In genomic region chr20:48574383-48574782, GRCh38 we compare ENCODE assay signal across 14 cellular contexts.
DNase-seq lines count a peak whose midpoint lies in the region; ATAC-seq lines count a peak whose summit lies in the region.
"Had no signal": no experiment of that assay in that cellular context is flagged by ENCODE, and none has a peak within 500 bp of the region (broad histone marks: within the 10 kb centered on the region; RNA-seq: fewer than 3 reads in every experiment).

No MANE protein-coding gene starts in this region.

- H3K36me3 Mint-ChIP-seq in activated T-cell treated with anti-CD3 and anti-CD28 coated beads, Interleukin-2, amount 50 U/mL, for 72 hours (ENCODE audit: insufficient read depth in 2 of 2), result no peaks in the 10 kb centered on the region
- no peaks in the 10 kb centered on the region for H3K36me3 Mint-ChIP-seq in activated CD8-positive, alpha-beta T cell treated with anti-CD3 and anti-CD28 coated beads, Interleukin-2, amount 10 ng/mL, durations not matched to agents 7 days and 5 days (ENCODE audit: low read depth)
- H3K36me3 Mint-ChIP-seq: CD8-positive, alpha-beta memory T cell had no signal

- H3K9me3 ChIP-seq in Karpas-422 (ENCODE audit: low read length), result no peaks in the 10 kb centered on the region
- no peaks in the 10 kb centered on the region for H3K9me3 ChIP-seq in SJCRH30 (replicated peaks)
- H3K9me3 ChIP-seq in iPS DF 6.9 (ENCODE audit: control insufficient read depth, insufficient read depth, low read length), result no peaks in the 10 kb centered on the region
- H3K9me3 ChIP-seq: tibial artery had no signal

- H3K79me2 ChIP-seq in Karpas-422 (ENCODE audit: low read length), result no peaks in the 10 kb centered on the region

- H3K27me3 ChIP-seq in Karpas-422 (ENCODE audit: low read length) (no peaks in the 10 kb centered on the region), SJCRH30 (no peaks in the 10 kb centered on the region), iPS DF 6.9 (ENCODE audit: control insufficient read depth, insufficient read depth, low read length) (no peaks in the 10 kb centered on the region)

- H3K36me3 ChIP-seq in Karpas-422 (ENCODE audit: insufficient read depth, low read length) (no peaks in the 10 kb centered on the region), SJCRH30 (no peaks in the 10 kb centered on the region), iPS DF 6.9 (ENCODE audit: control insufficient read depth, insufficient read depth, low read length) (no peaks in the 10 kb centered on the region)
- H3K36me3 ChIP-seq: tibial artery had no signal

- DNase-seq in EH (ENCODE audit: low read depth) (peak; percentile 34), Karpas-422 (peak; percentile 54), SJCRH30 (peak; percentile 88 to 94), iPS DF 6.9 (ENCODE audit: low read depth, low spot score) (peak; percentile 29), NCI-H1092 (lab: John Stamatoyannopoulos, UW) (no peak), occipital lobe (lab: John Stamatoyannopoulos, UW) (no peak)
- DNase-seq in activated T-cell treated with anti-CD3 and anti-CD28 coated beads, Interleukin-2, amount 50 U/mL, for 72 hours, result no peak
- no peak for DNase-seq in activated CD8-positive, alpha-beta T cell treated with anti-CD3 and anti-CD28 coated beads, Interleukin-2, amount 10 ng/mL, durations not matched to agents 7 days and 5 days
- DNase-seq: activated CD4-positive, alpha-beta T cell treated with anti-CD3 and anti-CD28 coated beads, Interleukin-2, amount 50 U/mL, for 48 hours; activated naive CD4-positive, alpha-beta T cell; CD8-positive, alpha-beta memory T cell; NCI-H1048; OCI-M1; tibial artery had no signal

- no peaks in the 10 kb centered on the region for H3K9me3 Mint-ChIP-seq in activated T-cell treated with anti-CD3 and anti-CD28 coated beads, Interleukin-2, amount 50 U/mL, for 72 hours
- H3K9me3 Mint-ChIP-seq in activated CD8-positive, alpha-beta T cell treated with anti-CD3 and anti-CD28 coated beads, Interleukin-2, amount 10 ng/mL, durations not matched to agents 7 days and 5 days (ENCODE audit: insufficient read depth), result no peaks in the 10 kb centered on the region
- H3K9me3 Mint-ChIP-seq: CD8-positive, alpha-beta memory T cell had no signal

- no peak overlapping the region for H2AFZ ChIP-seq in Karpas-422 (ENCODE audit: low read length)

- H3K4me2 ChIP-seq in Karpas-422 (ENCODE audit: low read depth, low read length, poor library complexity, severe bottlenecking), result no peak overlapping the region

- H3K27ac ChIP-seq in Karpas-422 (ENCODE audit: low read length), result no peak overlapping the region
- no peak overlapping the region for H3K27ac ChIP-seq in SJCRH30
- no peak overlapping the region for H3K27ac ChIP-seq in iPS DF 6.9 (ENCODE audit: low read length)
- H3K27ac ChIP-seq: tibial artery had no signal

- POLR2A ChIA-PET in activated CD8-positive, alpha-beta T cell treated with anti-CD3 and anti-CD28 coated beads, Interleukin-2, amount 10 ng/mL, durations not matched to agents 7 days and 5 days (lab: Charles Lee), result no interaction called here

- no peaks in the 10 kb centered on the region for H3K27me3 Mint-ChIP-seq in activated T-cell treated with anti-CD3 and anti-CD28 coated beads, Interleukin-2, amount 50 U/mL, for 72 hours (ENCODE audit: low read depth)
- H3K27me3 Mint-ChIP-seq in activated CD8-positive, alpha-beta T cell treated with anti-CD3 and anti-CD28 coated beads, Interleukin-2, amount 10 ng/mL, durations not matched to agents 7 days and 5 days (ENCODE audit: low read depth), result peaks cover 5% of the 10 kb centered on the region

- CTCF ChIA-PET in activated CD8-positive, alpha-beta T cell treated with anti-CD3 and anti-CD28 coated beads, Interleukin-2, amount 10 ng/mL, durations not matched to agents 7 days and 5 days (lab: Charles Lee), result no interaction called here

- no peak overlapping the region for H3K4me3 ChIP-seq in Karpas-422 (ENCODE audit: low read length)
- no peak overlapping the region for H3K4me3 ChIP-seq in SJCRH30
- H3K4me3 ChIP-seq in iPS DF 6.9 (ENCODE audit: low read length), result no peak overlapping the region
- H3K4me3 ChIP-seq: tibial artery had no signal

- no peaks in the 10 kb centered on the region for H3K4me1 ChIP-seq in Karpas-422 (ENCODE audit: low read length)
- H3K4me1 ChIP-seq in SJCRH30, result peaks cover 21% of the 10 kb centered on the region
- H3K4me1 ChIP-seq in iPS DF 6.9 (ENCODE audit: control insufficient read depth, insufficient read depth, low read length), result no peaks in the 10 kb centered on the region
- H3K4me1 ChIP-seq: tibial artery had no signal

- H4K20me1 ChIP-seq in Karpas-422 (ENCODE audit: insufficient read depth, low read depth, low read length), result no peaks in the 10 kb centered on the region

- ATAC-seq in activated T-cell treated with anti-CD3 and anti-CD28 coated beads, Interleukin-2, amount 50 U/mL, for 72 hours (replicated peaks in 1 of 2), result no peak
- no peak for ATAC-seq in activated CD8-positive, alpha-beta T cell treated with anti-CD3 and anti-CD28 coated beads, Interleukin-2, amount 10 ng/mL, durations not matched to agents 7 days and 5 days

- H3K9ac ChIP-seq in Karpas-422 (ENCODE audit: low read length), result no peak overlapping the region

- no CpG with 5 or more reads among the region's 1 CpG for WGBS in iPS DF 6.9 (ENCODE audit: insufficient coverage, insufficient read length)

- no peak overlapping the region for H3K27ac Mint-ChIP-seq in activated T-cell treated with anti-CD3 and anti-CD28 coated beads, Interleukin-2, amount 50 U/mL, for 72 hours
- H3K27ac Mint-ChIP-seq in activated CD8-positive, alpha-beta T cell treated with anti-CD3 and anti-CD28 coated beads, Interleukin-2, amount 10 ng/mL, durations not matched to agents 7 days and 5 days, result no peak overlapping the region

- no peaks in the 10 kb centered on the region for H3K9me2 ChIP-seq in Karpas-422 (replicated peaks; ENCODE audit: insufficient read depth, low read length)

- H3K4me1 Mint-ChIP-seq in activated T-cell treated with anti-CD3 and anti-CD28 coated beads, Interleukin-2, amount 50 U/mL, for 72 hours (ENCODE audit: low read depth), result no peaks in the 10 kb centered on the region
- H3K4me1 Mint-ChIP-seq in activated CD8-positive, alpha-beta T cell treated with anti-CD3 and anti-CD28 coated beads, Interleukin-2, amount 10 ng/mL, durations not matched to agents 7 days and 5 days (ENCODE audit: low read depth), result no peaks in the 10 kb centered on the region
- H3K4me1 Mint-ChIP-seq: CD8-positive, alpha-beta memory T cell had no signal

- H3K4me3 Mint-ChIP-seq in activated T-cell treated with anti-CD3 and anti-CD28 coated beads, Interleukin-2, amount 50 U/mL, for 72 hours, result no peak overlapping the region
- no peak overlapping the region for H3K4me3 Mint-ChIP-seq in activated CD8-positive, alpha-beta T cell treated with anti-CD3 and anti-CD28 coated beads, Interleukin-2, amount 10 ng/mL, durations not matched to agents 7 days and 5 days
- H3K4me3 Mint-ChIP-seq: CD8-positive, alpha-beta memory T cell had no signal

Comparison
In these comparisons a context has a peak if more than half of its experiments do, and no peak if none do; other contexts are left out.
1. DNase-seq: peak in EH (single experiment), Karpas-422 (single experiment), SJCRH30 (2 of 2) and iPS DF 6.9 (single experiment); none in activated T-cell treated with anti-CD3 and anti-CD28 coated beads, Interleukin-2, amount 50 U/mL, for 72 hours (0 of 2), NCI-H1092 (single experiment), occipital lobe (single experiment) and activated CD8-positive, alpha-beta T cell treated with anti-CD3 and anti-CD28 coated beads, Interleukin-2, amount 10 ng/mL, durations not matched to agents 7 days and 5 days (single experiment).